11 cellular contexts compared by ENCODE assay signal in genomic region chr10:77532068-77532467, GRCh38.
DNase-seq lines count a peak whose midpoint lies in the region; ATAC-seq and TF ChIP-seq lines count a peak whose summit lies in the region.
"Had no signal": no experiment of that assay in that cellular context is flagged by ENCODE, and none has a peak within 500 bp of the region (broad histone marks: within the 10 kb centered on the region; RNA-seq: fewer than 3 reads in every experiment).

No MANE protein-coding gene starts in this region.

- H3K4me1 ChIP-seq in ACC112 (ENCODE audit: control insufficient read depth, insufficient read depth, low read length, unreplicated experiment) (peaks cover 57% of the 10 kb centered on the region), HEK293 (ENCODE audit: control insufficient read depth, insufficient read depth, low read length) (peaks cover 9% of the 10 kb centered on the region), mesodermal cell (ENCODE audit: control insufficient read depth, insufficient read depth, low read length, poor library complexity, severe bottlenecking) (peaks cover 26% of the 10 kb centered on the region), left lung (peaks cover 0 to 14% of the 10 kb centered on the region in 2 donors)

- CTCF ChIA-PET in HEK293 (lab: Yijun Ruan, JAX), result interaction anchor here (0.6 kb wide), 1 partner anchor 28 kb away, joined by 3 read pairs; no protein-coding TSS in a partner anchor

- intact Hi-C loops in left lung (cut with DNase I), result no loop called here

- H3K36me3 ChIP-seq in ACC112 (ENCODE audit: insufficient read depth, low read length) (no peaks in the 10 kb centered on the region), HEK293 (ENCODE audit: control insufficient read depth in 2 of 2, insufficient read depth in 1 of 2, low read length in 2 of 2) (no peaks in the 10 kb centered on the region), mesodermal cell (ENCODE audit: control insufficient read depth, insufficient read depth, low read length) (no peaks in the 10 kb centered on the region), left lung (no peaks in the 10 kb centered on the region)

- TF ChIP-seq CTCF in HEK293 (tag by site-specific recombination; IDR thresholded peaks at IDR 0.05) (no peak), astrocyte of the spinal cord (IDR thresholded peaks at IDR 0.05; ENCODE audit: low read depth, low read length) (no peak), left lung (IDR thresholded peaks at IDR 0.05) (no peak)

- H3K9me3 ChIP-seq in HEK293 (ENCODE audit: control insufficient read depth, insufficient read depth, low read depth, low read length), result no peaks in the 10 kb centered on the region
- H3K9me3 ChIP-seq in mesodermal cell (ENCODE audit: control insufficient read depth, low read length), result no peaks in the 10 kb centered on the region
- no peaks in the 10 kb centered on the region for H3K9me3 ChIP-seq in left lung

- no peaks in the 10 kb centered on the region for H3K27me3 ChIP-seq in ACC112 (ENCODE audit: insufficient read depth, low read length)
- peaks cover 0 to 19% of the 10 kb centered on the region in 2 donors for H3K27me3 ChIP-seq in left lung

- peak; percentile 80 for DNase-seq in astrocyte of the spinal cord (ENCODE audit: low read depth, low spot score)
- no peak for DNase-seq in left lung
- DNase-seq: activated naive CD8-positive, alpha-beta T cell treated with anti-CD3 and anti-CD28 coated beads, Interleukin-2, amount 10 ng/mL, durations not matched to agents 7 days and 5 days; CD4-positive, alpha-beta T cell had no signal

- in situ Hi-C loops in astrocyte of the spinal cord (cut with HindIII; ENCODE audit: low sequenced_read_pairs), result no loop called here

- H3K27ac ChIP-seq in ACC112 (ENCODE audit: low read depth, low read length) (peak overlapping the region; percentile 74), HEK293 (ENCODE audit: extremely low read depth, low read depth, low read length) (no peak overlapping the region), mesodermal cell (ENCODE audit: low read depth, low read length, severe bottlenecking) (peak overlapping the region; percentile 72), left lung (peak overlapping the region in 1 of 2 donors; percentile 57)

- ATAC-seq in left lung, result no peak
- no peak for ATAC-seq in HG03097 (IDR thresholded peaks at IDR 0.05; ENCODE audit: low FRiP score, unreplicated experiment)
- ATAC-seq in GM21529 (IDR thresholded peaks at IDR 0.05; ENCODE audit: unreplicated experiment), result no peak
- no peak for ATAC-seq in HG03521 (IDR thresholded peaks at IDR 0.05; ENCODE audit: unreplicated experiment)

- H2AFZ ChIP-seq in ACC112 (ENCODE audit: low read length, unreplicated experiment), result peak overlapping the region; percentile 39

- H3K4me3 ChIP-seq in ACC112 (ENCODE audit: low read depth, low read length), result peak overlapping the region; percentile 42; the same call in 1 of the 2 replicates
- H3K4me3 ChIP-seq in HEK293 (ENCODE audit: low read depth, low read length), result no peak overlapping the region
- no peak overlapping the region for H3K4me3 ChIP-seq in astrocyte of the spinal cord (ENCODE audit: low read depth, low read length)
- H3K4me3 ChIP-seq in mesodermal cell (ENCODE audit: extremely low read depth, insufficient read depth, low read length, poor library complexity, severe bottlenecking), result no peak overlapping the region
- H3K4me3 ChIP-seq in left lung, result no peak overlapping the region
- H3K4me3 ChIP-seq: lung had no signal

- H3K79me2 ChIP-seq in ACC112 (ENCODE audit: control insufficient read depth, insufficient read depth, low read length, unreplicated experiment), result peaks cover 2% of the 10 kb centered on the region

- POLR2A ChIA-PET in HEK293 (lab: Yijun Ruan, JAX), result no interaction called here

- WGBS in mesodermal cell (ENCODE audit: insufficient coverage in 2 of 2), 2 experiments, result 87 to 88% methylated on average over 10 of the region's 12 CpGs

TF ChIP-seq in HEK293, 187 proteins besides CTCF, POLR2A, EP300 and RAD21:
- TF ChIP-seq ZXDB (tag by site-specific recombination; IDR thresholded peaks at IDR 0.05) (no peak), MZF1 (tag by site-specific recombination; IDR thresholded peaks at IDR 0.05; ENCODE audit: borderline replicate concordance) (0 out of 2 replicates have a peak, but pooled peaks have one; percentile 16)
